In the genomic region with DNA sequence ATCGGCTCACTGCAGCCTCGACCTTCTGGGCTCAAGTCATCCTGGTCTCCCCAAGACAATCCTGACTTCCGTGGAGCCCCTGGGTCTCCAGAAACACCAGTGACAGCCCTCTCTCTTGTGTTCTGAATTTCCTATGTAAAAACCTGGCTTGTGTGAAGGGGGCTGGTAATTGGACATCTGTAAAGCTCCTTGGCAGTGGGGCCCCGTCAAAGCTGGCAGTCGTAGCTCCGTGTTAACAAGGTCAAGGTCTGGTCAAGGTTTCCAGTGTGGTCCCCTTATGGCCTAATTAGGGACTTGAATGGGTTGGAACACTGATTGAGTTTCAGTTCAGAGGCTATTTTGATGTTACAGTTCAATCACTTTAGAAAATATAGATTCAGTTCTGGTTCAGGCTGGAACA, we compare ENCODE assay signal across 13 cellular contexts. TPM values are rescaled to one million over a fixed set of nuclear protein-coding genes. Genes with fewer than 3 reads are reported as not detected.
DNase-seq lines count a peak whose midpoint lies in the region; ATAC-seq, FAIRE-seq and TF ChIP-seq lines count a peak whose summit lies in the region.
"Had no signal": no experiment of that assay in that cellular context is flagged by ENCODE, and none has a peak within 500 bp of the region (broad histone marks: within the 10 kb centered on the region; RNA-seq: fewer than 3 reads in every experiment).

No MANE protein-coding gene starts in this region.

- H3K9ac ChIP-seq in HepG2 (ENCODE audit: insufficient read depth, low read depth, low read length) (no peak overlapping the region), neural cell (ENCODE audit: low read length) (peak overlapping the region; percentile 52)
- H3K9ac ChIP-seq: BLaER1 had no signal

- TF ChIP-seq EP300 in HepG2 (IDR thresholded peaks at IDR 0.05; ENCODE audit: low read depth in 2 of 2, low read length in 2 of 2): no peak
- no peak for TF ChIP-seq EP300 in HepG2 (CRISPR knock-in tag; IDR thresholded peaks at IDR 0.05; ENCODE audit: borderline replicate concordance)
- no peak for TF ChIP-seq EP300 in neural cell (conservative IDR thresholded peaks at IDR 0.05; ENCODE audit: poor library complexity, severe bottlenecking)

- H4K20me1 ChIP-seq in HepG2 (ENCODE audit: insufficient read depth, low read length) (no peaks in the 10 kb centered on the region), neural cell (ENCODE audit: insufficient read depth) (no peaks in the 10 kb centered on the region)

- no peaks in the 10 kb centered on the region for H3K27me3 Mint-ChIP-seq in CD8-positive, alpha-beta T cell (ENCODE audit: low read depth)

- no peaks in the 10 kb centered on the region for H3F3A ChIP-seq in neural cell (ENCODE audit: insufficient read depth, low read length, poor library complexity, severe bottlenecking)

- no peaks in the 10 kb centered on the region for H3K9me3 Mint-ChIP-seq in CD8-positive, alpha-beta T cell

- no peak overlapping the region for H3K27ac Mint-ChIP-seq in CD8-positive, alpha-beta T cell

- BruUV-seq in HepG2 (replicated peaks; lab: Mats Ljungman, UMichigan): no TSS peak

- H3K79me2 ChIP-seq in HepG2 (ENCODE audit: insufficient read depth, low read length) (peaks cover 5% of the 10 kb centered on the region), neural cell (replicated peaks; ENCODE audit: insufficient read depth, low read length) (peaks cover 3% of the 10 kb centered on the region)

- no peaks in the 10 kb centered on the region for H3K36me3 ChIP-seq in HepG2 (replicated peaks in 1 of 2; ENCODE audit: control insufficient read depth in 1 of 2, insufficient read depth in 2 of 2, low read length in 2 of 2)
- no peaks in the 10 kb centered on the region for H3K36me3 ChIP-seq in right lobe of liver
- H3K36me3 ChIP-seq in neural cell (ENCODE audit: insufficient read depth, low read length): no peaks in the 10 kb centered on the region
- no peaks in the 10 kb centered on the region for H3K36me3 ChIP-seq in CD8-positive, alpha-beta T cell (ENCODE audit: insufficient read depth, low read length)
- H3K36me3 ChIP-seq: BLaER1 had no signal

- WGBS in HepG2 (ENCODE audit: low lambda C conversion rate): 39% methylated on average over 6 of the region's 6 CpGs
- WGBS in right lobe of liver (ENCODE audit: insufficient coverage, low coverage, low lambda C conversion rate, missing lambda C conversion rate): 52% methylated on average over 6 of the region's 6 CpGs

- H3K4me1 Mint-ChIP-seq in CD8-positive, alpha-beta T cell (ENCODE audit: low read depth): peaks cover 6% of the 10 kb centered on the region

- ATAC-seq in HepG2 (no peak), right lobe of liver (no peak)
- ATAC-seq in CD8-positive, alpha-beta T cell: no peak
- ATAC-seq: A549, HCT116 had no signal

- no peak overlapping the region for H3K27ac ChIP-seq in HepG2 (ENCODE audit: extremely low read length, insufficient read depth, low read length)
- H3K27ac ChIP-seq in right lobe of liver: no peak overlapping the region
- peak overlapping the region; percentile 68 for H3K27ac ChIP-seq in neural cell (ENCODE audit: low read length)
- H3K27ac ChIP-seq in CD8-positive, alpha-beta T cell (ENCODE audit: low read depth, low read length): no peak overlapping the region
- H3K27ac ChIP-seq: A549, BLaER1, HL-60 had no signal

- no peak for FAIRE-seq in HepG2 (lab: Jason Lieb, UNC)
- FAIRE-seq: A549 had no signal

- TF ChIP-seq RAD21 in HepG2 (CRISPR knock-in tag; IDR thresholded peaks at IDR 0.05) (no peak), neural cell (conservative IDR thresholded peaks at IDR 0.05) (no peak)

- H3K4me3 ChIP-seq in HepG2 (replicated peaks in 1 of 3; ENCODE audit: insufficient read depth in 1 of 3, low read depth in 2 of 3, low read length in 3 of 3): no peak overlapping the region; a peak in 1 of 6 replicates
- no peak overlapping the region for H3K4me3 ChIP-seq in right lobe of liver
- no peak overlapping the region for H3K4me3 ChIP-seq in neural cell (ENCODE audit: low read length)
- H3K4me3 ChIP-seq in CD8-positive, alpha-beta T cell (ENCODE audit: low read depth, low read length): no peak overlapping the region
- H3K4me3 ChIP-seq: A549, BLaER1 had no signal

- in situ Hi-C loops in HepG2 (cut with HindIII; ENCODE audit: extremely low pct_ligation_motif_present, low pct_unique_long_range_greater_than_20kb): no loop called here

- no peaks in the 10 kb centered on the region for H3K27me3 ChIP-seq in HepG2 (ENCODE audit: control insufficient read depth in 1 of 2, insufficient read depth in 2 of 2, low read length in 2 of 2)
- H3K27me3 ChIP-seq in right lobe of liver: no peaks in the 10 kb centered on the region
- no peaks in the 10 kb centered on the region for H3K27me3 ChIP-seq in neural cell (ENCODE audit: insufficient read depth, low read depth, low read length)
- no peaks in the 10 kb centered on the region for H3K27me3 ChIP-seq in CD8-positive, alpha-beta T cell (ENCODE audit: insufficient read depth, low read length)
- H3K27me3 ChIP-seq: BLaER1 had no signal

- DNase-seq in HepG2 (ENCODE audit: low spot score): no peak
- no peak for DNase-seq in right lobe of liver
- peak; percentile 73 for DNase-seq in SK-N-DZ (ENCODE audit: low spot score)
- DNase-seq in CD8-positive, alpha-beta T cell: no peak
- no peak for DNase-seq in AG08396 (ENCODE audit: low spot score)
- no peak for DNase-seq in cerebellar nuclear complex (lab: John Stamatoyannopoulos, UW)
- DNase-seq: DMS53, GF-D8 had no signal

- TF ChIP-seq POLR2A in HepG2 (IDR thresholded peaks at IDR 0.05; ENCODE audit: insufficient read depth in 1 of 2, low read depth in 2 of 2, low read length in 2 of 2): no peak
- no peak for TF ChIP-seq POLR2A in right lobe of liver (IDR thresholded peaks at IDR 0.05)

- H3K4me2 ChIP-seq in HepG2 (ENCODE audit: low read depth, low read length) (no peak overlapping the region), neural cell (ENCODE audit: low read length) (no peak overlapping the region)
- H3K4me2 ChIP-seq: A549, BLaER1 had no signal

- POLR2A ChIA-PET in HepG2 (lab: Yijun Ruan, JAX): no interaction called here
- POLR2A ChIA-PET in CD8-positive, alpha-beta T cell (lab: Charles Lee): no interaction called here

- H3K36me3 Mint-ChIP-seq in CD8-positive, alpha-beta T cell: no peaks in the 10 kb centered on the region

- H2AFZ ChIP-seq in HepG2 (ENCODE audit: low read length) (no peak overlapping the region), neural cell (ENCODE audit: low read depth, low read length) (no peak overlapping the region)

- TF ChIP-seq CTCF in HepG2 (CRISPR knock-in tag; IDR thresholded peaks at IDR 0.05): no peak
- no peak for TF ChIP-seq CTCF in right lobe of liver (IDR thresholded peaks at IDR 0.05)
- no peak for TF ChIP-seq CTCF in neural cell (IDR thresholded peaks at IDR 0.05; ENCODE audit: poor library complexity, severe bottlenecking)
- TF ChIP-seq CTCF in CD8-positive, alpha-beta T cell (IDR thresholded peaks at IDR 0.05): no peak

- H3K4me1 ChIP-seq in HepG2 (ENCODE audit: insufficient read depth, low read length): peaks cover 39% of the 10 kb centered on the region
- H3K4me1 ChIP-seq in right lobe of liver: peaks cover 0 to 2% (median 0%) of the 10 kb centered on the region in 4 donors
- peaks cover 8% of the 10 kb centered on the region for H3K4me1 ChIP-seq in CD8-positive, alpha-beta T cell (ENCODE audit: insufficient read depth, low read length)

- no peak overlapping the region for H3K4me3 Mint-ChIP-seq in CD8-positive, alpha-beta T cell

- no peaks in the 10 kb centered on the region for H3K9me2 ChIP-seq in neural cell (ENCODE audit: insufficient read depth, low read length)

- intact Hi-C loops in HepG2 (cut with micrococcal nuclease; ENCODE audit: unreplicated experiment): loop anchor here (5.0 kb wide), 1 partner anchor 34 kb away; no protein-coding TSS in a partner anchor
- intact Hi-C loops in right lobe of liver (cut with DNase I): no loop called here
- intact Hi-C loops in CD8-positive, alpha-beta T cell (cut with DNase I, micrococcal nuclease): loop anchor here (5.0 kb wide), 1 partner anchor 74 kb away; a partner anchor contains a TSS

- H3K9me3 ChIP-seq in HepG2 (ENCODE audit: low read length): no peaks in the 10 kb centered on the region
- no peaks in the 10 kb centered on the region for H3K9me3 ChIP-seq in right lobe of liver
- H3K9me3 ChIP-seq in neural cell (ENCODE audit: low read length): no peaks in the 10 kb centered on the region
- no peaks in the 10 kb centered on the region for H3K9me3 ChIP-seq in CD8-positive, alpha-beta T cell (ENCODE audit: low read length)
- H3K9me3 ChIP-seq: A549, BLaER1 had no signal

- CTCF ChIA-PET in HepG2 (lab: Yijun Ruan, JAX; ENCODE audit: low intra/inter-chr PET ratio, low total read pairs): no interaction called here
- CTCF ChIA-PET in CD8-positive, alpha-beta T cell (lab: Charles Lee): no interaction called here

RNA-seq across cellular contexts. Expression of a gene that starts 32.8 kb away (rescaled TPM):
- total RNA-seq in HepG2 (2016; rRNA removed; fragmentation: Illumina TruSeq; extraction: Trizol) (41.9 and 66.9 TPM in 2 replicates), right lobe of liver (100 to 1,000 TPM in 2 of 6 experiments, 10 to 100 TPM in 4; 70.1 to 210 (median 85.0) TPM)
- 18.8 and 21.5 TPM in 2 replicates for total RNA-seq in HepG2 (2016; cell fraction: cytosol; rRNA removed; fragmentation: Illumina TruSeq; extraction: Trizol; ENCODE audit: low read depth)
- total RNA-seq in HepG2 (2016; cell fraction: insoluble cytoplasmic fraction; rRNA removed; fragmentation: Illumina TruSeq; extraction: Trizol): 44.6 and 65.2 TPM in 2 replicates
- total RNA-seq in HepG2 (2016; cell fraction: membrane; rRNA removed; fragmentation: Illumina TruSeq; extraction: Trizol): 20.5 and 26.2 TPM in 2 replicates
- 38.7 and 47.0 TPM in 2 replicates for total RNA-seq in HepG2 (2016; cell fraction: nucleus; rRNA removed; fragmentation: Illumina TruSeq; extraction: Trizol)
- polyA plus RNA-seq in HepG2 (2011; rRNA removed) (34.3 and 39.2 TPM in 2 replicates), neural cell (192 and 196 TPM in 2 replicates)
- 40.7 and 105 TPM in 2 replicates for polyA plus RNA-seq in HepG2 (2011; cell fraction: cytosol; rRNA removed)
- polyA plus RNA-seq in HepG2 (2011; cell fraction: nucleus; rRNA removed): 81.3 and 103 TPM in 2 replicates
- 23.8 and 33.4 TPM in 2 replicates for polyA plus RNA-seq in HepG2 (2012)
- 23.8 and 28.5 TPM in 2 replicates for polyA plus RNA-seq in HepG2 (2016; cell fraction: cytosol; fragmentation: Illumina TruSeq; extraction: Trizol; ENCODE audit: low read depth)
- 44.9 and 52.6 TPM in 2 replicates for polyA plus RNA-seq in HepG2 (2016; cell fraction: insoluble cytoplasmic fraction; fragmentation: Illumina TruSeq; extraction: Trizol; ENCODE audit: low read depth)
- 17.9 and 21.2 TPM in 2 replicates for polyA plus RNA-seq in HepG2 (2016; cell fraction: membrane; fragmentation: Illumina TruSeq; extraction: Trizol; ENCODE audit: low read depth)
- polyA plus RNA-seq in HepG2 (2016; cell fraction: nucleus; fragmentation: Illumina TruSeq; extraction: Trizol; ENCODE audit: insufficient read depth, low read depth): 72.2 and 84.5 TPM in 2 replicates
- 40.5 and 74.3 TPM in 2 replicates for polyA minus RNA-seq in HepG2 (2011; rRNA and poly(A)+ RNA removed; ENCODE audit: low replicate concordance)
- 34.4 and 46.1 TPM in 2 replicates for polyA minus RNA-seq in HepG2 (2011; cell fraction: cytosol; rRNA and poly(A)+ RNA removed)
- polyA minus RNA-seq in HepG2 (2011; cell fraction: nucleus; rRNA and poly(A)+ RNA removed): 8.9 and 9.0 TPM in 2 replicates
- polyA plus RNA-seq in SK-N-DZ (2014; cell fraction: cytosol; rRNA removed): 265 and 282 TPM in 2 replicates
- polyA plus RNA-seq in SK-N-DZ (2014; cell fraction: nucleus; rRNA removed): 151 and 255 TPM in 2 replicates
- 53.8 and 57.0 TPM in 2 replicates for polyA minus RNA-seq in neural cell
- total RNA-seq in CD8-positive, alpha-beta T cell: 10 to 100 TPM; 38.6 to 41.1 TPM

RNA-seq across cellular contexts. Expression of a gene that starts 50.5 kb away (rescaled TPM):
- total RNA-seq in HepG2 (2016; rRNA removed; fragmentation: Illumina TruSeq; extraction: Trizol) (113 and 124 TPM in 2 replicates), right lobe of liver (100 to 1,000 TPM; 151 to 380 (median 221) TPM)
- total RNA-seq in HepG2 (2016; cell fraction: cytosol; rRNA removed; fragmentation: Illumina TruSeq; extraction: Trizol; ENCODE audit: low read depth): 167 and 206 TPM in 2 replicates
- total RNA-seq in HepG2 (2016; cell fraction: insoluble cytoplasmic fraction; rRNA removed; fragmentation: Illumina TruSeq; extraction: Trizol): 112 and 125 TPM in 2 replicates
- 130 and 170 TPM in 2 replicates for total RNA-seq in HepG2 (2016; cell fraction: membrane; rRNA removed; fragmentation: Illumina TruSeq; extraction: Trizol)
- total RNA-seq in HepG2 (2016; cell fraction: nucleus; rRNA removed; fragmentation: Illumina TruSeq; extraction: Trizol): 42.6 and 51.4 TPM in 2 replicates
- polyA plus RNA-seq in HepG2 (2011; rRNA removed) (115 and 120 TPM in 2 replicates), neural cell (32.5 and 54.1 TPM in 2 replicates)
- 103 and 156 TPM in 2 replicates for polyA plus RNA-seq in HepG2 (2011; cell fraction: cytosol; rRNA removed)
- 88.3 and 90.1 TPM in 2 replicates for polyA plus RNA-seq in HepG2 (2011; cell fraction: nucleus; rRNA removed)
- 74.3 and 76.0 TPM in 2 replicates for polyA plus RNA-seq in HepG2 (2012)
- 282 and 316 TPM in 2 replicates for polyA plus RNA-seq in HepG2 (2016; cell fraction: cytosol; fragmentation: Illumina TruSeq; extraction: Trizol; ENCODE audit: low read depth)
- 152 and 183 TPM in 2 replicates for polyA plus RNA-seq in HepG2 (2016; cell fraction: insoluble cytoplasmic fraction; fragmentation: Illumina TruSeq; extraction: Trizol; ENCODE audit: low read depth)
- polyA plus RNA-seq in HepG2 (2016; cell fraction: membrane; fragmentation: Illumina TruSeq; extraction: Trizol; ENCODE audit: low read depth): 195 and 222 TPM in 2 replicates
- polyA plus RNA-seq in HepG2 (2016; cell fraction: nucleus; fragmentation: Illumina TruSeq; extraction: Trizol; ENCODE audit: insufficient read depth, low read depth): 119 and 134 TPM in 2 replicates
- 46.3 and 144 TPM in 2 replicates for polyA minus RNA-seq in HepG2 (2011; rRNA and poly(A)+ RNA removed; ENCODE audit: low replicate concordance)
- 48.8 and 63.0 TPM in 2 replicates for polyA minus RNA-seq in HepG2 (2011; cell fraction: cytosol; rRNA and poly(A)+ RNA removed)
- polyA minus RNA-seq in HepG2 (2011; cell fraction: nucleus; rRNA and poly(A)+ RNA removed): 20.3 and 21.1 TPM in 2 replicates
- 103 and 115 TPM in 2 replicates for polyA plus RNA-seq in SK-N-DZ (2014; cell fraction: cytosol; rRNA removed)
- polyA plus RNA-seq in SK-N-DZ (2014; cell fraction: nucleus; rRNA removed): 76.5 and 79.9 TPM in 2 replicates
- 21.3 and 21.7 TPM in 2 replicates for polyA minus RNA-seq in neural cell
- 10 to 100 TPM in 1 of 2 experiments, 1 to 10 TPM in 1; 9.5 to 11.4 TPM for total RNA-seq in CD8-positive, alpha-beta T cell

RNA-seq across cellular contexts. Expression of a gene that starts 56.5 kb away (rescaled TPM):
- 50.5 and 79.2 TPM in 2 replicates for total RNA-seq in HepG2 (2016; rRNA removed; fragmentation: Illumina TruSeq; extraction: Trizol)
- total RNA-seq in HepG2 (2016; cell fraction: cytosol; rRNA removed; fragmentation: Illumina TruSeq; extraction: Trizol; ENCODE audit: low read depth): 72.9 and 77.7 TPM in 2 replicates
- total RNA-seq in HepG2 (2016; cell fraction: insoluble cytoplasmic fraction; rRNA removed; fragmentation: Illumina TruSeq; extraction: Trizol): 43.4 and 84.1 TPM in 2 replicates
- 104 and 106 TPM in 2 replicates for total RNA-seq in HepG2 (2016; cell fraction: membrane; rRNA removed; fragmentation: Illumina TruSeq; extraction: Trizol)
- 38.3 and 43.3 TPM in 2 replicates for total RNA-seq in HepG2 (2016; cell fraction: nucleus; rRNA removed; fragmentation: Illumina TruSeq; extraction: Trizol)
- 58.7 and 63.3 TPM in 2 replicates for polyA plus RNA-seq in HepG2 (2011; rRNA removed)
- 37.8 and 48.2 TPM in 2 replicates for polyA plus RNA-seq in HepG2 (2011; cell fraction: cytosol; rRNA removed)
- polyA plus RNA-seq in HepG2 (2011; cell fraction: nucleus; rRNA removed): 99.5 and 105 TPM in 2 replicates
- 48.3 and 71.8 TPM in 2 replicates for polyA plus RNA-seq in HepG2 (2012)
- polyA plus RNA-seq in HepG2 (2016; cell fraction: cytosol; fragmentation: Illumina TruSeq; extraction: Trizol; ENCODE audit: low read depth): 108 and 114 TPM in 2 replicates
- polyA plus RNA-seq in HepG2 (2016; cell fraction: insoluble cytoplasmic fraction; fragmentation: Illumina TruSeq; extraction: Trizol; ENCODE audit: low read depth): 86.3 and 104 TPM in 2 replicates
- polyA plus RNA-seq in HepG2 (2016; cell fraction: membrane; fragmentation: Illumina TruSeq; extraction: Trizol; ENCODE audit: low read depth): 117 and 124 TPM in 2 replicates
- 140 and 145 TPM in 2 replicates for polyA plus RNA-seq in HepG2 (2016; cell fraction: nucleus; fragmentation: Illumina TruSeq; extraction: Trizol; ENCODE audit: insufficient read depth, low read depth)
- polyA minus RNA-seq in HepG2 (2011; rRNA and poly(A)+ RNA removed; ENCODE audit: low replicate concordance): 26.8 and 58.6 TPM in 2 replicates
- 32.1 and 33.1 TPM in 2 replicates for polyA minus RNA-seq in HepG2 (2011; cell fraction: cytosol; rRNA and poly(A)+ RNA removed)
- polyA minus RNA-seq in HepG2 (2011; cell fraction: nucleus; rRNA and poly(A)+ RNA removed): 35.5 and 41.4 TPM in 2 replicates
- total RNA-seq in right lobe of liver: 10 to 100 TPM; 22.3 to 50.9 (median 42.2) TPM
- 169 and 201 TPM in 2 replicates for polyA plus RNA-seq in SK-N-DZ (2014; cell fraction: cytosol; rRNA removed)
- polyA plus RNA-seq in SK-N-DZ (2014; cell fraction: nucleus; rRNA removed): 133 and 197 TPM in 2 replicates
- 60.5 and 95.2 TPM in 2 replicates for polyA plus RNA-seq in neural cell
- polyA minus RNA-seq in neural cell: 34.6 and 39.8 TPM in 2 replicates
- 100 to 1,000 TPM; 140 to 144 TPM for total RNA-seq in CD8-positive, alpha-beta T cell

Comparison
In these comparisons a context has a peak if more than half of its experiments do, and no peak if none do; other contexts are left out.
1. intact Hi-C loops: an anchor here in HepG2 (5.0 kb wide) and CD8-positive, alpha-beta T cell (5.0 kb wide); none called in right lobe of liver.